In genomic region chr3:1477669-1478068, GRCh38 we compare ENCODE assay signal across 16 cellular contexts.
DNase-seq lines count a peak whose midpoint lies in the region; ATAC-seq lines count a peak whose summit lies in the region.
"Had no signal": no experiment of that assay in that cellular context is flagged by ENCODE, and none has a peak within 500 bp of the region (broad histone marks: within the 10 kb centered on the region; RNA-seq: fewer than 3 reads in every experiment).

No MANE protein-coding gene starts in this region.

- H2BK5ac ChIP-seq in neuronal stem cell (ENCODE audit: low read length), result no peak overlapping the region
- H2BK5ac ChIP-seq in mesendoderm (ENCODE audit: low read length), result no peak overlapping the region

- H3K4me2 ChIP-seq in neuronal stem cell (ENCODE audit: insufficient read depth, low read length, poor library complexity, severe bottlenecking) (no peak overlapping the region), mesendoderm (ENCODE audit: low read length) (no peak overlapping the region)
- H3K4me2 ChIP-seq: A549; BLaER1 treated with 17β-estradiol and CSF1 and Interleukin-3, amounts not matched to agents 10 nM and 100 nM had no signal

- H3K18ac ChIP-seq in neuronal stem cell (ENCODE audit: low read length) (peak overlapping the region; percentile 64), mesendoderm (ENCODE audit: low read length) (no peak overlapping the region)

- no peak overlapping the region for H4K5ac ChIP-seq in mesendoderm (ENCODE audit: low read length)

- H2BK120ac ChIP-seq in neuronal stem cell (ENCODE audit: low read depth, low read length), result no peak overlapping the region
- H2BK120ac ChIP-seq in mesendoderm (ENCODE audit: low read depth, low read length), result no peak overlapping the region

- no peak overlapping the region for H2BK12ac ChIP-seq in neuronal stem cell (ENCODE audit: low read length)

- H3K79me2 ChIP-seq in mesendoderm (ENCODE audit: control insufficient read depth, insufficient read depth, low read length), result no peaks in the 10 kb centered on the region

- ATAC-seq in HG03045 (IDR thresholded peaks at IDR 0.05; ENCODE audit: unreplicated experiment), result no peak
- ATAC-seq: A549; CD8-positive, alpha-beta T cell had no signal

- H3K79me1 ChIP-seq in neuronal stem cell (ENCODE audit: low read depth, low read length), result no peaks in the 10 kb centered on the region
- H3K79me1 ChIP-seq in mesendoderm (ENCODE audit: low read length), result no peaks in the 10 kb centered on the region

- H3K36me3 ChIP-seq in neuronal stem cell (replicated peaks in 1 of 2; ENCODE audit: control insufficient read depth in 2 of 2, insufficient read depth in 2 of 2, low read length in 2 of 2), result no peaks in the 10 kb centered on the region
- H3K36me3 ChIP-seq in mesendoderm (ENCODE audit: control insufficient read depth, insufficient read depth, low read length), result no peaks in the 10 kb centered on the region
- H3K36me3 ChIP-seq: BLaER1 treated with 17β-estradiol and CSF1 and Interleukin-3, amounts not matched to agents 10 nM and 100 nM had no signal

- DNase-seq in activated gamma-delta T cell (lab: John Stamatoyannopoulos, UW) (peak; percentile 6), activated gamma-delta T cell treated with Interleukin-2 at 50 U/mL for 16 hours (no peak), neuronal stem cell (ENCODE audit: low spot score) (no peak), mesendoderm (no peak)
- DNase-seq: AML-193; Caco-2; Calu3; CD4-positive, alpha-beta T cell; CD8-positive, alpha-beta T cell; DMS79 treated with DMSO at 0.1 percent for 48 hours; GF-D8 had no signal

- no peak overlapping the region for H2AK5ac ChIP-seq in neuronal stem cell (ENCODE audit: low read depth, low read length)
- no peak overlapping the region for H2AK5ac ChIP-seq in mesendoderm (ENCODE audit: low read length)

- WGBS in neuronal stem cell (ENCODE audit: extremely low coverage in 2 of 2, insufficient read length in 2 of 2, insufficient replicate concordance in 1 of 2), 2 donors, result no CpG with 5 or more reads among the region's 13 CpGs
- no CpG with 5 or more reads among the region's 13 CpGs for WGBS in mesendoderm (ENCODE audit: extremely low coverage, insufficient coverage, low lambda C conversion rate)

- H3K4ac ChIP-seq in neuronal stem cell (ENCODE audit: low read length), result no peak overlapping the region
- no peak overlapping the region for H3K4ac ChIP-seq in mesendoderm (ENCODE audit: low read depth, low read length)

- H3K27ac ChIP-seq in neuronal stem cell (replicated peaks; ENCODE audit: low read length) (no peak overlapping the region), mesendoderm (ENCODE audit: low read depth, low read length) (no peak overlapping the region)
- H3K27ac ChIP-seq: 22Rv1; A549; BLaER1 treated with 17β-estradiol and CSF1 and Interleukin-3, amounts not matched to agents 10 nM and 100 nM; C4-2B had no signal

- H3K27me3 ChIP-seq in neuronal stem cell (ENCODE audit: control insufficient read depth in 3 of 3, insufficient read depth in 3 of 3, low read depth in 1 of 3, low read length in 3 of 3), result no peaks in the 10 kb centered on the region
- H3K27me3 ChIP-seq in mesendoderm (ENCODE audit: insufficient read depth, low read length, poor library complexity), result no peaks in the 10 kb centered on the region
- H3K27me3 ChIP-seq: BLaER1 treated with 17β-estradiol and CSF1 and Interleukin-3, amounts not matched to agents 10 nM and 100 nM had no signal

- H2BK15ac ChIP-seq in neuronal stem cell (ENCODE audit: low read length) (no peak overlapping the region), mesendoderm (replicated peaks; ENCODE audit: low read depth) (no peak overlapping the region)

- H4K8ac ChIP-seq in neuronal stem cell (ENCODE audit: low read depth, low read length) (no peak overlapping the region), mesendoderm (ENCODE audit: low read depth, low read length) (no peak overlapping the region)

- H3K56ac ChIP-seq in mesendoderm (ENCODE audit: low read length), result no peak overlapping the region

- H3K23ac ChIP-seq in neuronal stem cell (ENCODE audit: low read depth, low read length, poor library complexity) (no peak overlapping the region), mesendoderm (ENCODE audit: low read length) (no peak overlapping the region)

- H3K4me3 ChIP-seq in neuronal stem cell (ENCODE audit: low read length in 2 of 2) (no peak overlapping the region), mesendoderm (ENCODE audit: low read length) (no peak overlapping the region)
- H3K4me3 ChIP-seq: A549; BLaER1 treated with 17β-estradiol and CSF1 and Interleukin-3, amounts not matched to agents 10 nM and 100 nM had no signal

- H3K14ac ChIP-seq in neuronal stem cell (ENCODE audit: low read length), result no peak overlapping the region

- H3K4me1 ChIP-seq in neuronal stem cell (ENCODE audit: control insufficient read depth in 2 of 2, insufficient read depth in 1 of 2, low read depth in 1 of 2, low read length in 2 of 2) (no peaks in the 10 kb centered on the region), mesendoderm (ENCODE audit: control insufficient read depth, low read depth, low read length) (no peaks in the 10 kb centered on the region)
- H3K4me1 ChIP-seq: A549; BLaER1 treated with 17β-estradiol and CSF1 and Interleukin-3, amounts not matched to agents 10 nM and 100 nM; Caco-2 had no signal

- no peak overlapping the region for H3K9ac ChIP-seq in neuronal stem cell (ENCODE audit: low read depth, low read length, poor library complexity)
- H3K9ac ChIP-seq in mesendoderm (ENCODE audit: low read length), result no peak overlapping the region
- H3K9ac ChIP-seq: BLaER1 treated with 17β-estradiol and CSF1 and Interleukin-3, amounts not matched to agents 10 nM and 100 nM had no signal

- H4K91ac ChIP-seq in neuronal stem cell (ENCODE audit: low read depth, low read length, poor library complexity), result no peak overlapping the region

- peak overlapping the region; percentile 17 for H2AFZ ChIP-seq in neuronal stem cell (ENCODE audit: low read length)

- no peaks in the 10 kb centered on the region for H3K9me3 ChIP-seq in neuronal stem cell (replicated peaks in 1 of 2; ENCODE audit: control insufficient read depth in 2 of 2, insufficient read depth in 1 of 2, low read depth in 1 of 2, low read length in 2 of 2)
- H3K9me3 ChIP-seq: A549; BLaER1 treated with 17β-estradiol and CSF1 and Interleukin-3, amounts not matched to agents 10 nM and 100 nM; Caco-2 had no signal
